ENCODE assay signal across 22 cellular contexts in the genomic region with DNA sequence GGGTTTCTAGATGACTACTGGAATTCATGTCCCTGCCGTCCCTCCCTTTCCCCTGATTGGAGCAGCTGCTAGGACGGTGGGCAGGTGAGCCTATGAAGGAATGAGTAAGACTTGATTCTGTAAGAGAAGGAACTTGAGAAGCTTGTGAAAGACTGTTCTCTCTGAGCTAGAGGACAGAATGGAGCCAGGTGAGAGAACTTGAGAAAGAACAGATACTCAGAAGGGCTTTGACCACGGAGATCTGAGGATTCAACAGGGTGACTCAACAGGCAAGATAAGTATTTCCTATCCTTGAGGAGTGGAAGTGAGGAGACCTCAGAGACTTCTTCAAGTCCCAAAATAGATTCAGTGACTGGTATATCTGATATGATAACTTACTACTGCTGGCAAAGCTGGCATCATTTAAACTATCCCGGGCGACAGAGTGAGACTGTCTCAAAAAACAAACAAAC. TPM values are rescaled to one million over a fixed set of nuclear protein-coding genes. Genes with fewer than 3 reads are reported as not detected.
DNase-seq lines count a peak whose midpoint lies in the region; ATAC-seq, FAIRE-seq and TF ChIP-seq lines count a peak whose summit lies in the region.
"Had no signal": no experiment of that assay in that cellular context is flagged by ENCODE, and none has a peak within 500 bp of the region (broad histone marks: within the 10 kb centered on the region; RNA-seq: fewer than 3 reads in every experiment).

No MANE protein-coding gene starts in this region.

- H3K36me3 ChIP-seq in bronchial epithelial cell (ENCODE audit: control insufficient read depth, insufficient read depth, low read length), result peaks cover 5% of the 10 kb centered on the region
- peaks cover 0 to 5% (median 0%) of the 10 kb centered on the region in 3 experiments for H3K36me3 ChIP-seq in naive thymus-derived CD4-positive, alpha-beta T cell (ENCODE audit: control insufficient read depth in 2 of 3, insufficient read depth in 3 of 3, low read length in 3 of 3)

- no peaks in the 10 kb centered on the region for H3K27me3 ChIP-seq in bronchial epithelial cell (ENCODE audit: control insufficient read depth, insufficient read depth, low read length)
- no peaks in the 10 kb centered on the region for H3K27me3 ChIP-seq in naive thymus-derived CD4-positive, alpha-beta T cell (ENCODE audit: control insufficient read depth in 2 of 2, insufficient read depth in 2 of 2, low read length in 2 of 2)
- H3K27me3 ChIP-seq: foreskin keratinocyte, Peyer's patch, upper lobe of left lung had no signal

- H3K4me1 Mint-ChIP-seq in naive thymus-derived CD4-positive, alpha-beta T cell, result peaks cover 0 to 4% (median 0%) of the 10 kb centered on the region in 7 donors
- H3K4me1 Mint-ChIP-seq: natural killer cell; stimulated activated memory B cell treated with anti-CD40 and anti-IgM and Interleukin-4, amounts not matched to agents 10 μg/mL and 1 μg/mL and 100 μg/mL, for 72 hours had no signal

- no peak overlapping the region for H3K4me3 ChIP-seq in bronchial epithelial cell (ENCODE audit: low read depth, low read length)
- H3K4me3 ChIP-seq in naive thymus-derived CD4-positive, alpha-beta T cell (ENCODE audit: low read length), result no peak overlapping the region
- H3K4me3 ChIP-seq: A549, Peyer's patch, upper lobe of left lung had no signal

- H3K4me3 Mint-ChIP-seq in naive thymus-derived CD4-positive, alpha-beta T cell, result no peak overlapping the region
- H3K4me3 Mint-ChIP-seq: natural killer cell; stimulated activated memory B cell treated with anti-CD40 and anti-IgM and Interleukin-4, amounts not matched to agents 10 μg/mL and 1 μg/mL and 100 μg/mL, for 72 hours had no signal

- no peaks in the 10 kb centered on the region for H3K9me3 ChIP-seq in naive thymus-derived CD4-positive, alpha-beta T cell (ENCODE audit: control insufficient read depth in 2 of 3, low read length in 3 of 3)
- H3K9me3 ChIP-seq: A549, Peyer's patch, upper lobe of left lung had no signal

- CTCF ChIA-PET in naive thymus-derived CD4-positive, alpha-beta T cell (lab: Charles Lee), result no interaction called here

- H3K9me3 Mint-ChIP-seq in naive thymus-derived CD4-positive, alpha-beta T cell, result no peaks in the 10 kb centered on the region
- H3K9me3 Mint-ChIP-seq: activated T-helper 2 cell treated with anti-CD3 and anti-CD28 coated beads, Interferon-gamma antibody, Interleukin-2, Interleukin-4, amounts not matched to agents 10 μg/mL and 5 μg/mL and 100 μg/mL, durations not matched to agents 14 hours and 24 hours and 36 hours; natural killer cell; stimulated activated memory B cell treated with anti-CD40 and anti-IgM and Interleukin-4, amounts not matched to agents 10 μg/mL and 1 μg/mL and 100 μg/mL, for 72 hours had no signal

- H3K27ac ChIP-seq in naive thymus-derived CD4-positive, alpha-beta T cell (ENCODE audit: low read depth, low read length), result no peak overlapping the region
- H3K27ac ChIP-seq: A549, foreskin keratinocyte, Peyer's patch, upper lobe of left lung had no signal

- no peaks in the 10 kb centered on the region for H3K27me3 Mint-ChIP-seq in naive thymus-derived CD4-positive, alpha-beta T cell
- H3K27me3 Mint-ChIP-seq: progenitor cell of endocrine pancreas; stimulated activated memory B cell treated with anti-CD40 and anti-IgM and Interleukin-4, amounts not matched to agents 10 μg/mL and 1 μg/mL and 100 μg/mL, for 72 hours had no signal

- POLR2A ChIA-PET in naive thymus-derived CD4-positive, alpha-beta T cell (lab: Charles Lee), result no interaction called here

- intact Hi-C loops in naive thymus-derived CD4-positive, alpha-beta T cell (cut with micrococcal nuclease), result no loop called here

- FAIRE-seq in bronchial epithelial cell (lab: Jason Lieb, UNC), result no peak
- FAIRE-seq: A549, endometrium, H1, TTC549 had no signal

- ATAC-seq in naive thymus-derived CD4-positive, alpha-beta T cell, result peak; percentile 16
- ATAC-seq: A549; foreskin keratinocyte; natural killer cell; stimulated activated memory B cell treated with anti-CD40 and anti-IgM and Interleukin-4, amounts not matched to agents 10 μg/mL and 1 μg/mL and 100 μg/mL, for 72 hours had no signal

- H3K27ac Mint-ChIP-seq in naive thymus-derived CD4-positive, alpha-beta T cell, result peak overlapping the region in 1 of 9 donors; percentile 19
- H3K27ac Mint-ChIP-seq: activated T-helper 2 cell treated with anti-CD3 and anti-CD28 coated beads, Interferon-gamma antibody, Interleukin-2, Interleukin-4, amounts not matched to agents 10 μg/mL and 5 μg/mL and 100 μg/mL, durations not matched to agents 14 hours and 24 hours and 36 hours; natural killer cell; progenitor cell of endocrine pancreas; stimulated activated memory B cell treated with anti-CD40 and anti-IgM and Interleukin-4, amounts not matched to agents 10 μg/mL and 1 μg/mL and 100 μg/mL, for 72 hours had no signal

- DNase-seq in activated CD4-positive, alpha-beta T cell treated with anti-CD3 and anti-CD28 coated beads for 48 hours, result peak; percentile 2
- no peak for DNase-seq in activated CD4-positive, alpha-beta T cell treated with anti-CD3 and anti-CD28 coated beads for 1 hour
- DNase-seq in MV-4-11 (lab: John Stamatoyannopoulos, UW), result peak; percentile 49
- peak; percentile 18 for DNase-seq in bronchial epithelial cell (ENCODE audit: low read depth)
- DNase-seq in naive thymus-derived CD4-positive, alpha-beta T cell, result no peak
- no peak for DNase-seq in germinal center (ENCODE audit: low spot score)
- no peak for DNase-seq in GM19240 (ENCODE audit: insufficient read length, low spot score)
- DNase-seq in amygdala (lab: John Stamatoyannopoulos, UW), result no peak
- DNase-seq: amniotic stem cell, natural killer cell, NCI-H1092, NCI-H2107, Peyer's patch, upper lobe of left lung had no signal

- H3K36me3 Mint-ChIP-seq in naive thymus-derived CD4-positive, alpha-beta T cell, result peaks cover 9 to 35% (median 15%) of the 10 kb centered on the region in 5 donors
- H3K36me3 Mint-ChIP-seq: natural killer cell had no signal

- H3K4me1 ChIP-seq in naive thymus-derived CD4-positive, alpha-beta T cell (ENCODE audit: control insufficient read depth in 2 of 2, insufficient read depth in 2 of 2, low read length in 2 of 2), result no peaks in the 10 kb centered on the region
- H3K4me1 ChIP-seq: A549, foreskin keratinocyte, Peyer's patch, upper lobe of left lung had no signal

- no peak for TF ChIP-seq CTCF in bronchial epithelial cell (IDR thresholded peaks at IDR 0.05; ENCODE audit: insufficient read depth, low read length, severe bottlenecking)

RNA-seq across cellular contexts. Expression of gene HSDL2, which starts 41.9 kb away (rescaled TPM):
- total RNA-seq in bronchial epithelial cell, result 21.9 and 31.9 TPM in 2 replicates
- total RNA-seq in naive thymus-derived CD4-positive, alpha-beta T cell, result 10 to 100 TPM in 4 of 5 experiments, 1 to 10 TPM in 1; 9.2 to 24.6 (median 15.3) TPM
- polyA plus RNA-seq in naive thymus-derived CD4-positive, alpha-beta T cell, result 10 to 100 TPM; 15.6 to 23.1 TPM

Comparison
In these comparisons a context has a peak if more than half of its experiments do, and no peak if none do; other contexts are left out.
1. DNase-seq: peak in activated CD4-positive, alpha-beta T cell treated with anti-CD3 and anti-CD28 coated beads for 48 hours (single experiment), MV-4-11 (single experiment) and bronchial epithelial cell (single experiment); none in activated CD4-positive, alpha-beta T cell treated with anti-CD3 and anti-CD28 coated beads for 1 hour (single experiment), naive thymus-derived CD4-positive, alpha-beta T cell (0 of 9), germinal center (single experiment), GM19240 (single experiment) and amygdala (0 of 56).